Comparison of ENCODE assay signal across 20 cellular contexts in genomic region chr7:50713357-50713965, GRCh38.
DNase-seq lines count a peak whose midpoint lies in the region; ATAC-seq, FAIRE-seq and TF ChIP-seq lines count a peak whose summit lies in the region.
"Had no signal": no experiment of that assay in that cellular context is flagged by ENCODE, and none has a peak within 500 bp of the region (broad histone marks: within the 10 kb centered on the region; RNA-seq: fewer than 3 reads in every experiment).

No MANE protein-coding gene starts in this region.

- no peak for DNase-seq in T-helper 2 cell treated with Interferon-gamma antibody and Interleukin-4, amounts not matched to agents 5 μg/mL and 100 μg/mL, for 36 hours (ENCODE audit: low spot score)
- no peak for DNase-seq in T-helper 2 cell
- DNase-seq in HepG2 (ENCODE audit: low spot score), result no peak
- no peak for DNase-seq in right lobe of liver
- DNase-seq in endothelial cell (ENCODE audit: low spot score), result no peak
- no peak for DNase-seq in NCI-H1105 treated with DMSO at 0.1 percent for 48 hours (lab: John Stamatoyannopoulos, UW)
- no peak for DNase-seq in SKM-1 (lab: John Stamatoyannopoulos, UW; ENCODE audit: unreplicated experiment)
- DNase-seq: COR-L47, MM.1S, NCI-H1105, NCI-H1930, NCI-H2171, NCI-H774, Peyer's patch, SIG-M5 had no signal

- H3K9me3 ChIP-seq in HepG2 (ENCODE audit: low read length) (no peaks in the 10 kb centered on the region), right lobe of liver (no peaks in the 10 kb centered on the region)
- H3K9me3 ChIP-seq: Peyer's patch had no signal

- no peaks in the 10 kb centered on the region for H3K36me3 Mint-ChIP-seq in T-helper 2 cell treated with Interferon-gamma antibody and Interleukin-4, amounts not matched to agents 5 μg/mL and 100 μg/mL, for 36 hours (ENCODE audit: low read depth)
- peaks cover 5% of the 10 kb centered on the region for H3K36me3 Mint-ChIP-seq in endothelial cell (ENCODE audit: low read depth, unreplicated experiment)
- H3K36me3 Mint-ChIP-seq: CD14-positive monocyte had no signal

- H3K4me3 Mint-ChIP-seq in T-helper 2 cell treated with Interferon-gamma antibody and Interleukin-4, amounts not matched to agents 5 μg/mL and 100 μg/mL, for 36 hours, result no peak overlapping the region
- H3K4me3 Mint-ChIP-seq in endothelial cell (ENCODE audit: unreplicated experiment), result no peak overlapping the region
- H3K4me3 Mint-ChIP-seq: CD14-positive monocyte had no signal

- POLR2A ChIA-PET in HepG2 (lab: Yijun Ruan, JAX), result no interaction called here

- H3K27me3 Mint-ChIP-seq in T-helper 2 cell treated with Interferon-gamma antibody and Interleukin-4, amounts not matched to agents 5 μg/mL and 100 μg/mL, for 36 hours (ENCODE audit: low read depth), result peaks cover 11% of the 10 kb centered on the region
- peaks cover 11% of the 10 kb centered on the region for H3K27me3 Mint-ChIP-seq in endothelial cell (ENCODE audit: unreplicated experiment)

- H3K4me3 ChIP-seq in HepG2 (replicated peaks in 1 of 3; ENCODE audit: insufficient read depth in 1 of 3, low read depth in 2 of 3, low read length in 3 of 3) (no peak overlapping the region), right lobe of liver (no peak overlapping the region)
- H3K4me3 ChIP-seq: Peyer's patch had no signal

- H3K9ac ChIP-seq in HepG2 (ENCODE audit: insufficient read depth, low read depth, low read length), result no peak overlapping the region
- H3K9ac ChIP-seq: KMS-11 had no signal

- no peak for FAIRE-seq in HepG2 (lab: Jason Lieb, UNC)
- FAIRE-seq: H54 had no signal

- H2AFZ ChIP-seq in HepG2 (ENCODE audit: low read length), result no peak overlapping the region

- peak overlapping the region; percentile 67 for H3K27ac Mint-ChIP-seq in T-helper 2 cell treated with Interferon-gamma antibody and Interleukin-4, amounts not matched to agents 5 μg/mL and 100 μg/mL, for 36 hours
- H3K27ac Mint-ChIP-seq in endothelial cell (ENCODE audit: unreplicated experiment), result peak overlapping the region; percentile 11
- H3K27ac Mint-ChIP-seq: CD14-positive monocyte had no signal

- H3K27me3 ChIP-seq in HepG2 (ENCODE audit: control insufficient read depth in 1 of 2, insufficient read depth in 2 of 2, low read length in 2 of 2), result no peaks in the 10 kb centered on the region
- H3K27me3 ChIP-seq in right lobe of liver, result no peaks in the 10 kb centered on the region
- H3K27me3 ChIP-seq: Peyer's patch had no signal

- in situ Hi-C loops in HepG2 (cut with HindIII; ENCODE audit: extremely low pct_ligation_motif_present, low pct_unique_long_range_greater_than_20kb), result no loop called here

- BruUV-seq in HepG2 (replicated peaks; lab: Mats Ljungman, UMichigan), result no TSS peak

- no peak for TF ChIP-seq RAD21 in HepG2 (CRISPR knock-in tag; IDR thresholded peaks at IDR 0.05)

- H3K4me1 Mint-ChIP-seq in T-helper 2 cell treated with Interferon-gamma antibody and Interleukin-4, amounts not matched to agents 5 μg/mL and 100 μg/mL, for 36 hours (ENCODE audit: low read depth), result peaks cover 5% of the 10 kb centered on the region
- peaks cover 55% of the 10 kb centered on the region for H3K4me1 Mint-ChIP-seq in endothelial cell (ENCODE audit: unreplicated experiment)
- H3K4me1 Mint-ChIP-seq: CD14-positive monocyte had no signal

- no peak overlapping the region for H3K4me2 ChIP-seq in HepG2 (ENCODE audit: low read depth, low read length)
- H3K4me2 ChIP-seq: KMS-11 had no signal

- H3K36me3 ChIP-seq in HepG2 (replicated peaks in 1 of 2; ENCODE audit: control insufficient read depth in 1 of 2, insufficient read depth in 2 of 2, low read length in 2 of 2) (no peaks in the 10 kb centered on the region), right lobe of liver (no peaks in the 10 kb centered on the region)
- H3K36me3 ChIP-seq: Peyer's patch had no signal

- CTCF ChIA-PET in HepG2 (lab: Yijun Ruan, JAX; ENCODE audit: low intra/inter-chr PET ratio, low total read pairs), result no interaction called here

- H3K79me2 ChIP-seq in HepG2 (ENCODE audit: insufficient read depth, low read length), result no peaks in the 10 kb centered on the region

- H3K27ac ChIP-seq in HepG2 (ENCODE audit: extremely low read length, insufficient read depth, low read length), result no peak overlapping the region
- no peak overlapping the region for H3K27ac ChIP-seq in right lobe of liver
- H3K27ac ChIP-seq: 22Rv1, KMS-11, Peyer's patch had no signal

- TF ChIP-seq EP300 in HepG2 (IDR thresholded peaks at IDR 0.05; ENCODE audit: low read depth in 2 of 2, low read length in 2 of 2), result no peak
- no peak for TF ChIP-seq EP300 in HepG2 (CRISPR knock-in tag; IDR thresholded peaks at IDR 0.05; ENCODE audit: borderline replicate concordance)

- no peaks in the 10 kb centered on the region for H3K9me3 Mint-ChIP-seq in T-helper 2 cell treated with Interferon-gamma antibody and Interleukin-4, amounts not matched to agents 5 μg/mL and 100 μg/mL, for 36 hours
- no peaks in the 10 kb centered on the region for H3K9me3 Mint-ChIP-seq in endothelial cell (ENCODE audit: unreplicated experiment)

- H4K20me1 ChIP-seq in HepG2 (ENCODE audit: insufficient read depth, low read length), result no peaks in the 10 kb centered on the region

- WGBS in HepG2 (ENCODE audit: low lambda C conversion rate), result 58% methylated on average over 2 of the region's 2 CpGs
- 96% methylated on average over 2 of the region's 2 CpGs for WGBS in right lobe of liver (ENCODE audit: insufficient coverage, low coverage, low lambda C conversion rate, missing lambda C conversion rate)

- no peak for ATAC-seq in HepG2
- ATAC-seq in right lobe of liver, result no peak
- ATAC-seq in GM21619 (IDR thresholded peaks at IDR 0.05; ENCODE audit: unreplicated experiment), result no peak

- TF ChIP-seq POLR2A in HepG2 (IDR thresholded peaks at IDR 0.05; ENCODE audit: insufficient read depth in 1 of 2, low read depth in 2 of 2, low read length in 2 of 2) (no peak), right lobe of liver (IDR thresholded peaks at IDR 0.05) (no peak)

- intact Hi-C loops in HepG2 (cut with micrococcal nuclease; ENCODE audit: unreplicated experiment) (no loop called here), right lobe of liver (cut with DNase I) (no loop called here)

- peaks cover 9% of the 10 kb centered on the region for H3K4me1 ChIP-seq in HepG2 (ENCODE audit: insufficient read depth, low read length)
- peaks cover 0 to 24% (median 1%) of the 10 kb centered on the region in 4 donors for H3K4me1 ChIP-seq in right lobe of liver

- TF ChIP-seq CTCF in HepG2 (CRISPR knock-in tag; IDR thresholded peaks at IDR 0.05), result no peak
- no peak for TF ChIP-seq CTCF in right lobe of liver (IDR thresholded peaks at IDR 0.05)
- TF ChIP-seq CTCF in endothelial cell (IDR thresholded peaks at IDR 0.05; ENCODE audit: unreplicated experiment), result no peak

TF ChIP-seq in HepG2, 621 proteins besides CTCF, POLR2A, EP300 and RAD21:
- TF ChIP-seq JUNB (CRISPR knock-in tag; IDR thresholded peaks at IDR 0.05; ENCODE audit: borderline replicate concordance) (0 out of 2 replicates have a peak, but pooled peaks have one; percentile 4), ZKSCAN5 (CRISPR knock-in tag; IDR thresholded peaks at IDR 0.05) (peak; percentile 84; the same call in 1 of the 2 replicates), ZNF7 (CRISPR knock-in tag; IDR thresholded peaks at IDR 0.05) (no peak)
TF ChIP-seq in HepG2: peak in this region for 2.
